Comparison of ENCODE assay signal across 8 cellular contexts in genomic region chr3:71495708-71496472, GRCh38.
DNase-seq lines count a peak whose midpoint lies in the region; ATAC-seq and TF ChIP-seq lines count a peak whose summit lies in the region.

No MANE protein-coding gene starts in this region.

- H3K4me1 ChIP-seq in vagina, result peaks cover 32% of the 10 kb centered on the region

- H3K36me3 ChIP-seq in vagina, result no peaks in the 10 kb centered on the region

- H3K4me1 Mint-ChIP-seq in activated naive CD4-positive, alpha-beta T cell treated with anti-CD3 and anti-CD28 coated beads, Interleukin-2, amount 50 U/mL, for 24 hours, result peaks cover 89% of the 10 kb centered on the region
- H3K4me1 Mint-ChIP-seq in activated T-cell treated with anti-CD3 and anti-CD28 coated beads, Interleukin-2, amount 50 U/mL, for 72 hours (ENCODE audit: low read depth), result peaks cover 90% of the 10 kb centered on the region

- ATAC-seq in activated T-cell treated with anti-CD3 and anti-CD28 coated beads, Interleukin-2, amount 50 U/mL, for 72 hours (replicated peaks in 1 of 2), result peak; percentile 72 to 74
- no peak for ATAC-seq in HG02852 (IDR thresholded peaks at IDR 0.05; ENCODE audit: unreplicated experiment)

- H3K4me3 Mint-ChIP-seq in activated naive CD4-positive, alpha-beta T cell treated with anti-CD3 and anti-CD28 coated beads, Interleukin-2, amount 50 U/mL, for 24 hours, result peak overlapping the region; percentile 76
- H3K4me3 Mint-ChIP-seq in activated T-cell treated with anti-CD3 and anti-CD28 coated beads, Interleukin-2, amount 50 U/mL, for 72 hours, result peak overlapping the region; percentile 76

- no peak for TF ChIP-seq POLR2A in vagina (IDR thresholded peaks at IDR 0.05)

- H3K9me3 ChIP-seq in vagina, result no peaks in the 10 kb centered on the region

- peak overlapping the region in 1 of 2 donors; percentile 10 for H3K4me3 ChIP-seq in vagina

- DNase-seq in activated naive CD4-positive, alpha-beta T cell treated with Interleukin-2 at 50 U/mL for 16 hours, result no peak
- peak; percentile 40 to 53 for DNase-seq in activated T-cell treated with anti-CD3 and anti-CD28 coated beads, Interleukin-2, amount 50 U/mL, for 72 hours
- DNase-seq in iPS-NIHi7 (ENCODE audit: extremely low spot score) (peak; percentile 41), vagina (ENCODE audit: extremely low spot score in 2 of 2) (no peak), pons (ENCODE audit: low spot score) (no peak), globus pallidus (ENCODE audit: low spot score) (no peak)

- no peaks in the 10 kb centered on the region for H3K27me3 Mint-ChIP-seq in activated naive CD4-positive, alpha-beta T cell treated with anti-CD3 and anti-CD28 coated beads, Interleukin-2, amount 50 U/mL, for 24 hours
- H3K27me3 Mint-ChIP-seq in activated T-cell treated with anti-CD3 and anti-CD28 coated beads, Interleukin-2, amount 50 U/mL, for 72 hours (ENCODE audit: low read depth), result no peaks in the 10 kb centered on the region

- peak overlapping the region; percentile 68 for H3K27ac ChIP-seq in vagina

- H3K27ac Mint-ChIP-seq in activated naive CD4-positive, alpha-beta T cell treated with anti-CD3 and anti-CD28 coated beads, Interleukin-2, amount 50 U/mL, for 24 hours, result peak overlapping the region; percentile 94
- peak overlapping the region; percentile 51 for H3K27ac Mint-ChIP-seq in activated T-cell treated with anti-CD3 and anti-CD28 coated beads, Interleukin-2, amount 50 U/mL, for 72 hours

- H3K27me3 ChIP-seq in vagina, result no peaks in the 10 kb centered on the region

- intact Hi-C loops in vagina (cut with DNase I), result no loop called here

- H3K36me3 Mint-ChIP-seq in activated naive CD4-positive, alpha-beta T cell treated with anti-CD3 and anti-CD28 coated beads, Interleukin-2, amount 50 U/mL, for 24 hours, result peaks cover 20% of the 10 kb centered on the region
- H3K36me3 Mint-ChIP-seq in activated T-cell treated with anti-CD3 and anti-CD28 coated beads, Interleukin-2, amount 50 U/mL, for 72 hours (ENCODE audit: insufficient read depth in 2 of 2), result peaks cover 12 to 21% of the 10 kb centered on the region in 2 donors

- TF ChIP-seq CTCF in vagina (IDR thresholded peaks at IDR 0.05), result no peak

- H3K9me3 Mint-ChIP-seq in activated naive CD4-positive, alpha-beta T cell treated with anti-CD3 and anti-CD28 coated beads, Interleukin-2, amount 50 U/mL, for 24 hours, result peaks cover 12% of the 10 kb centered on the region
- H3K9me3 Mint-ChIP-seq in activated T-cell treated with anti-CD3 and anti-CD28 coated beads, Interleukin-2, amount 50 U/mL, for 72 hours, result peaks cover 1 to 11% of the 10 kb centered on the region in 2 donors

Comparison
In these comparisons a context has a peak if more than half of its experiments do, and no peak if none do; other contexts are left out.
1. DNase-seq: peak in activated T-cell treated with anti-CD3 and anti-CD28 coated beads, Interleukin-2, amount 50 U/mL, for 72 hours (2 of 2) and iPS-NIHi7 (single experiment); none in activated naive CD4-positive, alpha-beta T cell treated with Interleukin-2 at 50 U/mL for 16 hours (single experiment), vagina (0 of 2), pons (single experiment) and globus pallidus (single experiment).